Comparison of ENCODE assay signal across 7 cellular contexts in genomic region chr17:64783069-64783468, GRCh38.
DNase-seq lines count a peak whose midpoint lies in the region; ATAC-seq and TF ChIP-seq lines count a peak whose summit lies in the region.
"Not testable (repeated sequence)": the region's sequence is repeated elsewhere in the genome, so short reads cannot be mapped to it uniquely, and the experiment has no call there.

No MANE protein-coding gene starts in this region.

- peak overlapping the region; percentile 86 for H3K27ac ChIP-seq in RWPE1

- POLR2A ChIA-PET in RWPE1 (lab: Yijun Ruan, JAX; ENCODE audit: low non-redundant PET) = not testable (repeated sequence)

- CTCF ChIA-PET in RWPE1 (lab: Yijun Ruan, JAX) = interaction anchor here (0.6 kb wide), 1 partner anchor 202 kb away, joined by 3 read pairs; no protein-coding TSS in a partner anchor

- ATAC-seq in central memory CD8-positive, alpha-beta T cell (replicated peaks; ENCODE audit: extremely low read depth, poor library complexity, severe bottlenecking) = not testable (repeated sequence)

- H3K27me3 Mint-ChIP-seq in activated CD4-positive, alpha-beta T cell treated with anti-CD3 and anti-CD28 coated beads, Interleukin-2, amount 10 ng/mL, durations not matched to agents 24 days and 14 days; activated T-helper 1 cell treated with anti-CD3 and anti-CD28 coated beads, Interleukin-12 subunit alpha, Interleukin-12 subunit beta, Interleukin-2, Interleukin-4 antibody, amounts not matched to agents 30 ng/mL and 10 ng/mL and 1 ng/mL, durations not matched to agents 14 hours and 24 hours and 36 hours (ENCODE audit: insufficient read depth); central memory CD8-positive, alpha-beta T cell: not testable (repeated sequence)

- peaks cover 11% of the 10 kb centered on the region for H3K36me3 Mint-ChIP-seq in activated CD4-positive, alpha-beta T cell treated with anti-CD3 and anti-CD28 coated beads, Interleukin-2, amount 10 ng/mL, durations not matched to agents 24 days and 14 days (ENCODE audit: low read depth)
- H3K36me3 Mint-ChIP-seq in activated T-helper 1 cell treated with anti-CD3 and anti-CD28 coated beads, Interleukin-12 subunit alpha, Interleukin-12 subunit beta, Interleukin-2, Interleukin-4 antibody, amounts not matched to agents 30 ng/mL and 10 ng/mL and 1 ng/mL, durations not matched to agents 14 hours and 24 hours and 36 hours (ENCODE audit: low read depth) = not testable (repeated sequence)
- peaks cover 18% of the 10 kb centered on the region for H3K36me3 Mint-ChIP-seq in central memory CD8-positive, alpha-beta T cell (ENCODE audit: insufficient read depth)

- H3K27ac Mint-ChIP-seq in activated CD4-positive, alpha-beta T cell treated with anti-CD3 and anti-CD28 coated beads, Interleukin-2, amount 10 ng/mL, durations not matched to agents 24 days and 14 days = peak overlapping the region; percentile 70
- H3K27ac Mint-ChIP-seq in activated T-helper 1 cell treated with anti-CD3 and anti-CD28 coated beads, Interleukin-12 subunit alpha, Interleukin-12 subunit beta, Interleukin-2, Interleukin-4 antibody, amounts not matched to agents 30 ng/mL and 10 ng/mL and 1 ng/mL, durations not matched to agents 14 hours and 24 hours and 36 hours = peak overlapping the region; percentile 66
- H3K27ac Mint-ChIP-seq in central memory CD8-positive, alpha-beta T cell (ENCODE audit: low read depth) = peak overlapping the region; percentile 13

- not testable (repeated sequence) for H3K9me3 Mint-ChIP-seq in activated CD4-positive, alpha-beta T cell treated with anti-CD3 and anti-CD28 coated beads, Interleukin-2, amount 10 ng/mL, durations not matched to agents 24 days and 14 days; activated T-helper 1 cell treated with anti-CD3 and anti-CD28 coated beads, Interleukin-12 subunit alpha, Interleukin-12 subunit beta, Interleukin-2, Interleukin-4 antibody, amounts not matched to agents 30 ng/mL and 10 ng/mL and 1 ng/mL, durations not matched to agents 14 hours and 24 hours and 36 hours; central memory CD8-positive, alpha-beta T cell

- in situ Hi-C loops in GM13976 (cut with MboI; ENCODE audit: low sequenced_read_pairs, unreplicated experiment) = loop anchor here (25.0 kb wide), 1 partner anchor 154 kb away; no protein-coding TSS in a partner anchor

- intact Hi-C loops in activated CD4-positive, alpha-beta T cell treated with anti-CD3 and anti-CD28 coated beads, Interleukin-2, amount 10 ng/mL, durations not matched to agents 24 days and 14 days (cut with micrococcal nuclease); cardiac septum (cut with DNase I): not testable (repeated sequence)
- intact Hi-C loops in activated T-helper 1 cell treated with anti-CD3 and anti-CD28 coated beads, Interleukin-12 subunit alpha, Interleukin-12 subunit beta, Interleukin-2, Interleukin-4 antibody, amounts not matched to agents 30 ng/mL and 10 ng/mL and 1 ng/mL, durations not matched to agents 14 hours and 24 hours and 36 hours (cut with micrococcal nuclease) = loop anchor here (10.0 kb wide), 1 partner anchor 758 kb away; the partner anchor contains the start of gene ICAM2

- peak; percentile 11 for DNase-seq in GM13976 (ENCODE audit: low spot score)
- not testable (repeated sequence) for DNase-seq in RWPE1 (ENCODE audit: low spot score); activated CD4-positive, alpha-beta T cell treated with anti-CD3 and anti-CD28 coated beads, Interleukin-2, amount 10 ng/mL, durations not matched to agents 24 days and 14 days; activated T-helper 1 cell treated with anti-CD3 and anti-CD28 coated beads, Interleukin-12 subunit alpha, Interleukin-12 subunit beta, Interleukin-2, Interleukin-4 antibody, amounts not matched to agents 30 ng/mL and 10 ng/mL and 1 ng/mL, durations not matched to agents 14 hours and 24 hours and 36 hours (ENCODE audit: low spot score); central memory CD8-positive, alpha-beta T cell (ENCODE audit: low spot score in 2 of 2)
- peak; percentile 31 for DNase-seq in cardiac septum (ENCODE audit: low spot score)
- DNase-seq in stimulated activated CD4-positive, alpha-beta T cell treated with anti-CD3 and anti-CD28 coated beads, Interleukin-15, amount 100 ng/mL, for 24 hours = peak; percentile 31

- not testable (repeated sequence) for H3K4me3 Mint-ChIP-seq in activated CD4-positive, alpha-beta T cell treated with anti-CD3 and anti-CD28 coated beads, Interleukin-2, amount 10 ng/mL, durations not matched to agents 24 days and 14 days; central memory CD8-positive, alpha-beta T cell
- peak overlapping the region; percentile 73 for H3K4me3 Mint-ChIP-seq in activated T-helper 1 cell treated with anti-CD3 and anti-CD28 coated beads, Interleukin-12 subunit alpha, Interleukin-12 subunit beta, Interleukin-2, Interleukin-4 antibody, amounts not matched to agents 30 ng/mL and 10 ng/mL and 1 ng/mL, durations not matched to agents 14 hours and 24 hours and 36 hours

- peaks cover 19% of the 10 kb centered on the region for H3K4me1 Mint-ChIP-seq in activated CD4-positive, alpha-beta T cell treated with anti-CD3 and anti-CD28 coated beads, Interleukin-2, amount 10 ng/mL, durations not matched to agents 24 days and 14 days
- H3K4me1 Mint-ChIP-seq in activated T-helper 1 cell treated with anti-CD3 and anti-CD28 coated beads, Interleukin-12 subunit alpha, Interleukin-12 subunit beta, Interleukin-2, Interleukin-4 antibody, amounts not matched to agents 30 ng/mL and 10 ng/mL and 1 ng/mL, durations not matched to agents 14 hours and 24 hours and 36 hours (ENCODE audit: low read depth) = peaks cover 17% of the 10 kb centered on the region
- H3K4me1 Mint-ChIP-seq in central memory CD8-positive, alpha-beta T cell = peaks cover 20% of the 10 kb centered on the region

- not testable (repeated sequence) for TF ChIP-seq CTCF in GM13976 (IDR thresholded peaks at IDR 0.05; ENCODE audit: borderline replicate concordance, control extremely low read depth, extremely low read depth, insufficient read depth, missing control alignments); RWPE1 (conservative IDR thresholded peaks at IDR 0.05; ENCODE audit: low read depth)

Comparison
In these comparisons a context has a peak if more than half of its experiments do, and no peak if none do; other contexts are left out.
1. H3K27ac Mint-ChIP-seq: peak in every context shown above with its lines; median percentile 70 in activated CD4-positive, alpha-beta T cell treated with anti-CD3 and anti-CD28 coated beads, Interleukin-2, amount 10 ng/mL, durations not matched to agents 24 days and 14 days; 66 in activated T-helper 1 cell treated with anti-CD3 and anti-CD28 coated beads, Interleukin-12 subunit alpha, Interleukin-12 subunit beta, Interleukin-2, Interleukin-4 antibody, amounts not matched to agents 30 ng/mL and 10 ng/mL and 1 ng/mL, durations not matched to agents 14 hours and 24 hours and 36 hours; 13 in central memory CD8-positive, alpha-beta T cell.